ENCODE assay signal across 1 cellular context in the genomic region with DNA sequence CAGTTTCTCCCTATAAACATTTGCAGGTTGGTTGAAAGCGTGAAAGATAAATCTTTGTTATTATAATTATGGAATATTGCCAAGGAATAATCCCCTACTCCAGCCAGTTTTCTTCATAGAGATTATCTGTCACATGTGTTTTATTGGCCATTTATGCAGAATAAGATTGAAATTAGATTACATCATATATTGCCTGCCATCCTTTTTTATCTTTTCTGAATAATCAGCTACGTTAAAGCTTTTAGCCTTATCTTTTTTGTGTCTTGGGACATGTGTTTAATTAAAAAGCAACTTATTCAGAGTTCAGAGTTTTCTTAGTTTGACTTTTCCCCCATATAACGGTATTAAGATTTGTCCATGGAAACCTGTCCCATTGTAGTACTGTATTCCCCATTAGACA.
TF ChIP-seq lines count a peak whose summit lies in the region.

No MANE protein-coding gene starts in this region.

TF ChIP-seq in HEK293, 187 proteins besides CTCF, POLR2A, EP300 and RAD21 (continued from another document):
- TF ChIP-seq MZF1 (tag by site-specific recombination; IDR thresholded peaks at IDR 0.05; ENCODE audit: borderline replicate concordance) (peak; percentile 64; the same call in 1 of the 2 replicates), ZNF629 (tag by site-specific recombination; IDR thresholded peaks at IDR 0.05) (0 out of 2 replicates have a peak, but pooled peaks have one; percentile 18), ZNF843 (tag by site-specific recombination; IDR thresholded peaks at IDR 0.05) (peak; percentile 67; the same call in 1 of the 2 replicates), GLIS2 (tag by site-specific recombination; IDR thresholded peaks at IDR 0.05) (no peak), OVOL3 (tag by site-specific recombination; IDR thresholded peaks at IDR 0.05) (peak; percentile 75), ATF2 (tag by site-specific recombination; IDR thresholded peaks at IDR 0.05; ENCODE audit: low read depth) (peak; percentile 84), ZSCAN30 (tag by site-specific recombination; IDR thresholded peaks at IDR 0.05) (0 out of 2 replicates have a peak, but pooled peaks have one; percentile 34), IKZF3 (tag by site-specific recombination; IDR thresholded peaks at IDR 0.05) (peak; percentile 48; the same call in 1 of the 2 replicates), FEZF1 (tag by site-specific recombination; IDR thresholded peaks at IDR 0.05) (peak; percentile 34; the same call in 1 of the 2 replicates), ZBTB8A (tag by site-specific recombination; IDR thresholded peaks at IDR 0.05) (peak; percentile 23; the same call in 1 of the 2 replicates), ZNF501 (tag by site-specific recombination; IDR thresholded peaks at IDR 0.05) (0 out of 2 replicates have a peak, but pooled peaks have one; percentile 19), ZNF37A (tag by site-specific recombination; IDR thresholded peaks at IDR 0.05) (no peak), ZBTB17 (tag by site-specific recombination; IDR thresholded peaks at IDR 0.05) (peak; percentile 73), KLF7 (tag by site-specific recombination; IDR thresholded peaks at IDR 0.05; ENCODE audit: borderline replicate concordance) (no peak)
- TF ChIP-seq, protein P1, sequence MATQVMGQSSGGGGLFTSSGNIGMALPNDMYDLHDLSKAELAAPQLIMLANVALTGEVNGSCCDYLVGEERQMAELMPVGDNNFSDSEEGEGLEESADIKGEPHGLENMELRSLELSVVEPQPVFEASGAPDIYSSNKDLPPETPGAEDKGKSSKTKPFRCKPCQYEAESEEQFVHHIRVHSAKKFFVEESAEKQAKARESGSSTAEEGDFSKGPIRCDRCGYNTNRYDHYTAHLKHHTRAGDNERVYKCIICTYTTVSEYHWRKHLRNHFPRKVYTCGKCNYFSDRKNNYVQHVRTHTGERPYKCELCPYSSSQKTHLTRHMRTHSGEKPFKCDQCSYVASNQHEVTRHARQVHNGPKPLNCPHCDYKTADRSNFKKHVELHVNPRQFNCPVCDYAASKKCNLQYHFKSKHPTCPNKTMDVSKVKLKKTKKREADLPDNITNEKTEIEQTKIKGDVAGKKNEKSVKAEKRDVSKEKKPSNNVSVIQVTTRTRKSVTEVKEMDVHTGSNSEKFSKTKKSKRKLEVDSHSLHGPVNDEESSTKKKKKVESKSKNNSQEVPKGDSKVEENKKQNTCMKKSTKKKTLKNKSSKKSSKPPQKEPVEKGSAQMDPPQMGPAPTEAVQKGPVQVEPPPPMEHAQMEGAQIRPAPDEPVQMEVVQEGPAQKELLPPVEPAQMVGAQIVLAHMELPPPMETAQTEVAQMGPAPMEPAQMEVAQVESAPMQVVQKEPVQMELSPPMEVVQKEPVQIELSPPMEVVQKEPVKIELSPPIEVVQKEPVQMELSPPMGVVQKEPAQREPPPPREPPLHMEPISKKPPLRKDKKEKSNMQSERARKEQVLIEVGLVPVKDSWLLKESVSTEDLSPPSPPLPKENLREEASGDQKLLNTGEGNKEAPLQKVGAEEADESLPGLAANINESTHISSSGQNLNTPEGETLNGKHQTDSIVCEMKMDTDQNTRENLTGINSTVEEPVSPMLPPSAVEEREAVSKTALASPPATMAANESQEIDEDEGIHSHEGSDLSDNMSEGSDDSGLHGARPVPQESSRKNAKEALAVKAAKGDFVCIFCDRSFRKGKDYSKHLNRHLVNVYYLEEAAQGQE (tag by site-specific recombination; IDR thresholded peaks at IDR 0.05) = no peak
- TF ChIP-seq, protein P2, sequence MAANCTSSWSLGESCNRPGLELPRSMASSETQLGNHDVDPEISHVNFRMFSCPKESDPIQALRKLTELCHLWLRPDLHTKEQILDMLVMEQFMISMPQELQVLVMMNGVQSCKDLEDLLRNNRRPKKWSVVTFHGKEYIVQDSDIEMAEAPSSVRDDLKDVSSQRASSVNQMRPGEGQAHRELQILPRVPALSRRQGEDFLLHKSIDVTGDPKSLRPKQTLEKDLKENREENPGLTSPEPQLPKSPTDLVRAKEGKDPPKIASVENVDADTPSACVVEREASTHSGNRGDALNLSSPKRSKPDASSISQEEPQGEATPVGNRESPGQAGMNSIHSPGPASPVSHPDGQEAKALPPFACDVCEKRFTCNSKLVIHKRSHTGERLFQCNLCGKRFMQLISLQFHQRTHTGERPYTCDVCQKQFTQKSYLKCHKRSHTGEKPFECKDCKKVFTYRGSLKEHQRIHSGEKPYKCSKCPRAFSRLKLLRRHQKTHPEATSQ (tag by site-specific recombination; IDR thresholded peaks at IDR 0.05) = no peak
- TF ChIP-seq, protein P3, sequence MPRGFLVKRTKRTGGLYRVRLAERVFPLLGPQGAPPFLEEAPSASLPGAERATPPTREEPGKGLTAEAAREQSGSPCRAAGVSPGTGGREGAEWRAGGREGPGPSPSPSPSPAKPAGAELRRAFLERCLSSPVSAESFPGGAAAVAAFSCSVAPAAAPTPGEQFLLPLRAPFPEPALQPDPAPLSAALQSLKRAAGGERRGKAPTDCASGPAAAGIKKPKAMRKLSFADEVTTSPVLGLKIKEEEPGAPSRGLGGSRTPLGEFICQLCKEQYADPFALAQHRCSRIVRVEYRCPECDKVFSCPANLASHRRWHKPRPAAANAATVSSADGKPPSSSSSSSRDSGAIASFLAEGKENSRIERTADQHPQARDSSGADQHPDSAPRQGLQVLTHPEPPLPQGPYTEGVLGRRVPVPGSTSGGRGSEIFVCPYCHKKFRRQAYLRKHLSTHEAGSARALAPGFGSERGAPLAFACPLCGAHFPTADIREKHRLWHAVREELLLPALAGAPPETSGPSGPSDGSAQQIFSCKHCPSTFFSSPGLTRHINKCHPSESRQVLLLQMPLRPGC (tag by site-specific recombination; IDR thresholded peaks at IDR 0.05) = no peak
- TF ChIP-seq, protein P4, sequence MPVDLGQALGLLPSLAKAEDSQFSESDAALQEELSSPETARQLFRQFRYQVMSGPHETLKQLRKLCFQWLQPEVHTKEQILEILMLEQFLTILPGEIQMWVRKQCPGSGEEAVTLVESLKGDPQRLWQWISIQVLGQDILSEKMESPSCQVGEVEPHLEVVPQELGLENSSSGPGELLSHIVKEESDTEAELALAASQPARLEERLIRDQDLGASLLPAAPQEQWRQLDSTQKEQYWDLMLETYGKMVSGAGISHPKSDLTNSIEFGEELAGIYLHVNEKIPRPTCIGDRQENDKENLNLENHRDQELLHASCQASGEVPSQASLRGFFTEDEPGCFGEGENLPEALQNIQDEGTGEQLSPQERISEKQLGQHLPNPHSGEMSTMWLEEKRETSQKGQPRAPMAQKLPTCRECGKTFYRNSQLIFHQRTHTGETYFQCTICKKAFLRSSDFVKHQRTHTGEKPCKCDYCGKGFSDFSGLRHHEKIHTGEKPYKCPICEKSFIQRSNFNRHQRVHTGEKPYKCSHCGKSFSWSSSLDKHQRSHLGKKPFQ (tag by site-specific recombination; IDR thresholded peaks at IDR 0.05) = peak; percentile 25; the same call in 1 of the 2 replicates
